In genomic region chr2:234888442-234888841, GRCh38 we compare ENCODE assay signal across 8 cellular contexts.
DNase-seq lines count a peak whose midpoint lies in the region; ATAC-seq, FAIRE-seq and TF ChIP-seq lines count a peak whose summit lies in the region.
"Not testable (repeated sequence)": the region's sequence is repeated elsewhere in the genome, so short reads cannot be mapped to it uniquely, and the experiment has no call there.

No MANE protein-coding gene starts in this region.

- H3K4me1 ChIP-seq in A549, colonic mucosa, heart left ventricle: not testable (repeated sequence)

- not testable (repeated sequence) for TF ChIP-seq RAD21 in A549 (conservative IDR thresholded peaks at IDR 0.05 in 1 of 2, IDR thresholded peaks at IDR 0.05 in 1 of 2)

- H3K9me3 ChIP-seq in A549, colonic mucosa, heart left ventricle: not testable (repeated sequence)

- H3K9me3 Mint-ChIP-seq in activated CD4-positive, alpha-beta T cell treated with anti-CD3 and anti-CD28 coated beads, Interleukin-2, amount 10 ng/mL, durations not matched to agents 24 days and 14 days; activated naive CD4-positive, alpha-beta T cell treated with anti-CD3 and anti-CD28 coated beads, Interleukin-2, amount 10 ng/mL, durations not matched to agents 7 days and 5 days; mesothelial cell of epicardium: not testable (repeated sequence)

- H3K4me3 Mint-ChIP-seq in activated CD4-positive, alpha-beta T cell treated with anti-CD3 and anti-CD28 coated beads, Interleukin-2, amount 10 ng/mL, durations not matched to agents 24 days and 14 days, result peak overlapping the region; percentile 62
- H3K4me3 Mint-ChIP-seq in activated naive CD4-positive, alpha-beta T cell treated with anti-CD3 and anti-CD28 coated beads, Interleukin-2, amount 10 ng/mL, durations not matched to agents 7 days and 5 days, result peak overlapping the region; percentile 43
- peak overlapping the region; percentile 64 for H3K4me3 Mint-ChIP-seq in mesothelial cell of epicardium

- FAIRE-seq in A549 (lab: Jason Lieb, UNC), result not testable (repeated sequence)

- H3K4me2 ChIP-seq in A549, result peak overlapping the region; percentile 89

- TF ChIP-seq CTCF in A549 (IDR thresholded peaks at IDR 0.05); colonic mucosa (IDR thresholded peaks at IDR 0.05); heart left ventricle (IDR thresholded peaks at IDR 0.05); mesothelial cell of epicardium (IDR thresholded peaks at IDR 0.05; ENCODE audit: unreplicated experiment): not testable (repeated sequence)

- DNase-seq in A549 (ENCODE audit: low read depth in 1 of 2, low spot score in 1 of 2); HEK293T (ENCODE audit: extremely low spot score); activated naive CD4-positive, alpha-beta T cell treated with anti-CD3 and anti-CD28 coated beads, Interleukin-2, amount 10 ng/mL, durations not matched to agents 7 days and 5 days; heart left ventricle: not testable (repeated sequence)
- DNase-seq in activated CD4-positive, alpha-beta T cell treated with anti-CD3 and anti-CD28 coated beads, Interleukin-2, amount 10 ng/mL, durations not matched to agents 24 days and 14 days, result peak; percentile 68
- DNase-seq in colonic mucosa (peak; percentile 23), mesothelial cell of epicardium (ENCODE audit: low spot score in 2 of 2, unreplicated experiment in 2 of 2) (peak in 1 of 2 experiments; percentile 36)

- TF ChIP-seq POLR2A in A549 (IDR thresholded peaks at IDR 0.05; ENCODE audit: low read length); heart left ventricle (IDR thresholded peaks at IDR 0.05): not testable (repeated sequence)

- not testable (repeated sequence) for ATAC-seq in A549, heart left ventricle

- CTCF ChIA-PET in A549 (lab: Yijun Ruan, JAX) (interaction anchor here (1.1 to 1.3 kb wide), 2 partner anchors 14 to 324 kb away, joined by 3 to 4 read pairs; no protein-coding TSS in a partner anchor), HEK293T (lab: Yijun Ruan, JAX) (interaction anchor here (0.8 kb wide), 1 partner anchor 210 kb away, joined by 3 read pairs; no protein-coding TSS in a partner anchor)
- CTCF ChIA-PET in activated naive CD4-positive, alpha-beta T cell treated with anti-CD3 and anti-CD28 coated beads, Interleukin-2, amount 10 ng/mL, durations not matched to agents 7 days and 5 days (lab: Charles Lee), result not testable (repeated sequence)

- H3K27me3 Mint-ChIP-seq in activated CD4-positive, alpha-beta T cell treated with anti-CD3 and anti-CD28 coated beads, Interleukin-2, amount 10 ng/mL, durations not matched to agents 24 days and 14 days; activated naive CD4-positive, alpha-beta T cell treated with anti-CD3 and anti-CD28 coated beads, Interleukin-2, amount 10 ng/mL, durations not matched to agents 7 days and 5 days; mesothelial cell of epicardium (ENCODE audit: low read depth): not testable (repeated sequence)

- not testable (repeated sequence) for H3K36me3 Mint-ChIP-seq in activated CD4-positive, alpha-beta T cell treated with anti-CD3 and anti-CD28 coated beads, Interleukin-2, amount 10 ng/mL, durations not matched to agents 24 days and 14 days (ENCODE audit: low read depth); activated naive CD4-positive, alpha-beta T cell treated with anti-CD3 and anti-CD28 coated beads, Interleukin-2, amount 10 ng/mL, durations not matched to agents 7 days and 5 days; mesothelial cell of epicardium

- not testable (repeated sequence) for H3K4me1 Mint-ChIP-seq in activated CD4-positive, alpha-beta T cell treated with anti-CD3 and anti-CD28 coated beads, Interleukin-2, amount 10 ng/mL, durations not matched to agents 24 days and 14 days; activated naive CD4-positive, alpha-beta T cell treated with anti-CD3 and anti-CD28 coated beads, Interleukin-2, amount 10 ng/mL, durations not matched to agents 7 days and 5 days
- peaks cover 28% of the 10 kb centered on the region for H3K4me1 Mint-ChIP-seq in mesothelial cell of epicardium

- H3K27ac ChIP-seq in A549 (peak overlapping the region; percentile 82 to 83), heart left ventricle (peak overlapping the region in 1 of 12 donors; percentile 48)
- H3K27ac ChIP-seq in colonic mucosa, skin epidermis: not testable (repeated sequence)

- POLR2A ChIA-PET in A549 (lab: Yijun Ruan, JAX); HEK293T (lab: Yijun Ruan, JAX): not testable (repeated sequence)

- 13% methylated on average over 7 of the region's 34 CpGs for WGBS in A549 (ENCODE audit: missing lambda C conversion rate)
- WGBS in heart left ventricle, 4 donors, result 46 to 66% (median 56%) methylated on average over 19 to 31 of the region's 34 CpGs

- TF ChIP-seq EP300 in A549 (IDR thresholded peaks at IDR 0.05), result not testable (repeated sequence)

- intact Hi-C loops in activated CD4-positive, alpha-beta T cell treated with anti-CD3 and anti-CD28 coated beads, Interleukin-2, amount 10 ng/mL, durations not matched to agents 24 days and 14 days (cut with micrococcal nuclease); colonic mucosa (cut with DNase I): not testable (repeated sequence)
- intact Hi-C loops in heart left ventricle (cut with DNase I), result loop anchor here in 5 of 10 donors (10.0 kb wide), 4 partner anchors 66 to 334 kb away; partner anchors contain the start of gene SH3BP4 (in 1 of the 5)

- not testable (repeated sequence) for H3K9ac ChIP-seq in colonic mucosa (ENCODE audit: low read depth in 2 of 2, low read length in 2 of 2)

- H3K27ac Mint-ChIP-seq in activated CD4-positive, alpha-beta T cell treated with anti-CD3 and anti-CD28 coated beads, Interleukin-2, amount 10 ng/mL, durations not matched to agents 24 days and 14 days; activated naive CD4-positive, alpha-beta T cell treated with anti-CD3 and anti-CD28 coated beads, Interleukin-2, amount 10 ng/mL, durations not matched to agents 7 days and 5 days: not testable (repeated sequence)
- H3K27ac Mint-ChIP-seq in mesothelial cell of epicardium, result peak overlapping the region; percentile 39

- H3K36me3 ChIP-seq in colonic mucosa, heart left ventricle: not testable (repeated sequence)

- H3K4me3 ChIP-seq in A549 (peak overlapping the region; percentile 37), colonic mucosa (peak overlapping the region; percentile 9), heart left ventricle (peak overlapping the region in 9 of 12 donors; percentile 5 to 48 (median 31)), skin epidermis (peak overlapping the region in 4 of 7 experiments; percentile 8 to 22 (median 12))

- not testable (repeated sequence) for H3K27me3 ChIP-seq in colonic mucosa, heart left ventricle

TF ChIP-seq in A549, 52 proteins besides CTCF, POLR2A, EP300 and RAD21:
- peak in 1 of 2 experiments; percentile 29; a peak in 1 of 4 replicates for TF ChIP-seq CEBPB (IDR thresholded peaks at IDR 0.05)

TF ChIP-seq in HEK293T, 16 proteins besides CTCF, POLR2A, EP300 and RAD21:
- TF ChIP-seq L3MBTL2 (conservative IDR thresholded peaks at IDR 0.05) (peak; percentile 75), NFRKB (IDR thresholded peaks at IDR 0.05) (peak; percentile 11; the same call in 1 of the 2 replicates)
